ENCODE assay signal across 13 cellular contexts in genomic region chr5:53777864-53778618, GRCh38.
DNase-seq lines count a peak whose midpoint lies in the region; ATAC-seq and TF ChIP-seq lines count a peak whose summit lies in the region.
"Had no signal": no experiment of that assay in that cellular context is flagged by ENCODE, and none has a peak within 500 bp of the region (broad histone marks: within the 10 kb centered on the region; RNA-seq: fewer than 3 reads in every experiment).

No MANE protein-coding gene starts in this region.

- H2BK15ac ChIP-seq in H9 (ENCODE audit: low read depth, low read length) = no peak overlapping the region

- no peaks in the 10 kb centered on the region for H3K36me3 ChIP-seq in fibroblast of lung (ENCODE audit: control insufficient read depth, insufficient read depth, low read length)

- no peak overlapping the region for H4K5ac ChIP-seq in H9 (ENCODE audit: insufficient read length, low read depth, low read length)

- no peak overlapping the region for H2BK12ac ChIP-seq in H9 (ENCODE audit: insufficient read length, low read depth, low read length)

- H2BK20ac ChIP-seq in H9 (ENCODE audit: low read depth, low read length, poor library complexity, severe bottlenecking) = no peak overlapping the region

- no peak overlapping the region for H4K8ac ChIP-seq in H9 (replicated peaks; ENCODE audit: insufficient read length, low read depth, low read length)

- no peaks in the 10 kb centered on the region for H3K27me3 ChIP-seq in fibroblast of lung (ENCODE audit: control insufficient read depth, insufficient read depth, low read length)
- H3K27me3 ChIP-seq in H9 (ENCODE audit: insufficient read depth, low read length) = no peaks in the 10 kb centered on the region

- peak overlapping the region; percentile 21 for H2AFZ ChIP-seq in fibroblast of lung (ENCODE audit: low read length)
- no peak overlapping the region for H2AFZ ChIP-seq in H9 (ENCODE audit: low read length)

- WGBS in H9 (ENCODE audit: extremely low coverage, insufficient read length, low lambda C conversion rate) = no CpG with 5 or more reads among the region's 5 CpGs

- H3K27ac ChIP-seq in fibroblast of lung (ENCODE audit: insufficient read depth, low read length) (no peak overlapping the region), substantia nigra (ENCODE audit: low read depth, low read length, poor library complexity, severe bottlenecking) (no peak overlapping the region), H9 (ENCODE audit: insufficient read length, low read depth, low read length) (no peak overlapping the region)
- H3K27ac ChIP-seq: RWPE1 had no signal

- H3K36me3 Mint-ChIP-seq in H9 (ENCODE audit: insufficient read depth in 1 of 3, low read depth in 3 of 3) = no peaks in the 10 kb centered on the region
- H3K36me3 Mint-ChIP-seq: activated naive CD8-positive, alpha-beta T cell treated with anti-CD3 and anti-CD28 coated beads, Interleukin-2, amount 10 ng/mL, durations not matched to agents 7 days and 5 days; naive thymus-derived CD8-positive, alpha-beta T cell had no signal

- no peaks in the 10 kb centered on the region for H3K23me2 ChIP-seq in H9 (ENCODE audit: insufficient read length, low read depth, low read length, poor library complexity, severe bottlenecking)

- no peak overlapping the region for H3K4me3 Mint-ChIP-seq in H9
- H3K4me3 Mint-ChIP-seq: activated naive CD8-positive, alpha-beta T cell treated with anti-CD3 and anti-CD28 coated beads, Interleukin-2, amount 10 ng/mL, durations not matched to agents 7 days and 5 days; naive thymus-derived CD8-positive, alpha-beta T cell had no signal

- H4K20me1 ChIP-seq in fibroblast of lung (ENCODE audit: control insufficient read depth, extremely low read depth, insufficient read depth, low read length) (no peaks in the 10 kb centered on the region), H9 (ENCODE audit: control insufficient read depth, insufficient read depth, insufficient read length) (no peaks in the 10 kb centered on the region)

- no peak overlapping the region for H3K18ac ChIP-seq in H9 (ENCODE audit: insufficient read length, low read depth, low read length)

- H3K23ac ChIP-seq in H9 (ENCODE audit: insufficient read length, low read depth, low read length) = no peak overlapping the region

- H3K9me3 Mint-ChIP-seq in H9 = no peaks in the 10 kb centered on the region
- H3K9me3 Mint-ChIP-seq: activated naive CD8-positive, alpha-beta T cell treated with anti-CD3 and anti-CD28 coated beads, Interleukin-2, amount 10 ng/mL, durations not matched to agents 7 days and 5 days; naive thymus-derived CD8-positive, alpha-beta T cell had no signal

- no peak overlapping the region for H3K4me2 ChIP-seq in fibroblast of lung (ENCODE audit: extremely low read depth, insufficient read depth, low read length)
- no peak overlapping the region for H3K4me2 ChIP-seq in H9 (ENCODE audit: insufficient read depth, insufficient read length, low read length)

- H3K9ac ChIP-seq in fibroblast of lung (ENCODE audit: insufficient read depth, low read length) (no peak overlapping the region), H9 (ENCODE audit: extremely low read depth, insufficient read length, low read length) (no peak overlapping the region)

- no peak overlapping the region for H2BK120ac ChIP-seq in H9 (ENCODE audit: low read depth, low read length, poor library complexity, severe bottlenecking)

- peaks cover 4 to 6% of the 10 kb centered on the region in 2 experiments; a peak in 2 of 4 replicates for H3K4me1 Mint-ChIP-seq in H9

- H3K4me3 ChIP-seq in fibroblast of lung (replicated peaks in 1 of 4; ENCODE audit: control extremely low read depth in 1 of 4, insufficient read depth in 1 of 4, low read depth in 3 of 4, low read length in 4 of 4) = no peak overlapping the region

- H2BK5ac ChIP-seq in H9 (ENCODE audit: insufficient read length, low read length) = no peak overlapping the region

- H3K79me2 ChIP-seq in fibroblast of lung (ENCODE audit: control insufficient read depth, insufficient read depth, low read length) (no peaks in the 10 kb centered on the region), H9 (ENCODE audit: insufficient read depth, low read length) (no peaks in the 10 kb centered on the region)

- ATAC-seq in GM18867 (IDR thresholded peaks at IDR 0.05; ENCODE audit: unreplicated experiment) (peak; percentile 80), GM21423 (IDR thresholded peaks at IDR 0.05; ENCODE audit: unreplicated experiment) (peak; percentile 52), HG03280 (IDR thresholded peaks at IDR 0.05; ENCODE audit: unreplicated experiment) (peak; percentile 73)
- ATAC-seq: naive thymus-derived CD8-positive, alpha-beta T cell had no signal

- no peaks in the 10 kb centered on the region for H3K9me3 ChIP-seq in fibroblast of lung (ENCODE audit: control insufficient read depth, insufficient read depth, low read depth, low read length)
- no peaks in the 10 kb centered on the region for H3K9me3 ChIP-seq in H9 (ENCODE audit: control insufficient read depth, low read depth, low read length)

- DNase-seq in fibroblast of lung (ENCODE audit: low read depth in 2 of 2) (no peak), substantia nigra (lab: John Stamatoyannopoulos, UW) (no peak), H9 (no peak), dermis blood vessel endothelial cell (no peak), NOMO-1 treated with dmso at 0.1 percent for 144 hours (lab: John Stamatoyannopoulos, UW; ENCODE audit: unreplicated experiment) (no peak)
- DNase-seq: activated naive CD8-positive, alpha-beta T cell treated with anti-CD3 and anti-CD28 coated beads, Interleukin-2, amount 10 ng/mL, durations not matched to agents 7 days and 5 days; DMS79 treated with DMSO at 0.1 percent for 48 hours; naive thymus-derived CD8-positive, alpha-beta T cell; NCI-H2081 had no signal

- no peak overlapping the region for H3K14ac ChIP-seq in H9 (ENCODE audit: insufficient read depth, low read length)

- TF ChIP-seq CTCF in fibroblast of lung (conservative IDR thresholded peaks at IDR 0.05 in 1 of 2, IDR thresholded peaks at IDR 0.05 in 1 of 2; ENCODE audit: low read depth in 1 of 2, low read length in 2 of 2) = no peak
- TF ChIP-seq CTCF in H9 (conservative IDR thresholded peaks at IDR 0.05) = no peak

- no peak overlapping the region for H2AK5ac ChIP-seq in H9 (ENCODE audit: insufficient read length, low read length)

- no peaks in the 10 kb centered on the region for H3K79me1 ChIP-seq in H9 (ENCODE audit: insufficient read depth, low read depth, low read length, poor library complexity, severe bottlenecking)

- H3K4ac ChIP-seq in H9 (ENCODE audit: low read depth, low read length) = no peak overlapping the region

- H3K27me3 Mint-ChIP-seq in H9 (ENCODE audit: low read depth) = no peaks in the 10 kb centered on the region; the same call in 1 of the 2 replicates
- H3K27me3 Mint-ChIP-seq: activated naive CD8-positive, alpha-beta T cell treated with anti-CD3 and anti-CD28 coated beads, Interleukin-2, amount 10 ng/mL, durations not matched to agents 7 days and 5 days had no signal

- H3K4me1 ChIP-seq in fibroblast of lung (ENCODE audit: control insufficient read depth, extremely low read depth, insufficient read depth, low read length) = peaks cover 9% of the 10 kb centered on the region
- no peaks in the 10 kb centered on the region; the same call in 1 of the 2 replicates for H3K4me1 ChIP-seq in H9 (ENCODE audit: insufficient read depth, low read length)

- H4K91ac ChIP-seq in H9 (ENCODE audit: insufficient read length, low read depth, low read length) = no peak overlapping the region

- no peak overlapping the region for H3K56ac ChIP-seq in H9 (ENCODE audit: insufficient read length, low read depth, low read length)

- H3K27ac Mint-ChIP-seq in H9 = no peak overlapping the region
- H3K27ac Mint-ChIP-seq: activated naive CD8-positive, alpha-beta T cell treated with anti-CD3 and anti-CD28 coated beads, Interleukin-2, amount 10 ng/mL, durations not matched to agents 7 days and 5 days; naive thymus-derived CD8-positive, alpha-beta T cell had no signal

- no peak overlapping the region for H3T11ph ChIP-seq in H9 (ENCODE audit: low read length)
